ENCODE assay signal across 11 cellular contexts in genomic region chr5:151257731-151258715, GRCh38. TPM values are rescaled to one million over a fixed set of nuclear protein-coding genes. Genes with fewer than 3 reads are reported as not detected.
A peak's percentile ranks its signal among the peaks of the same experiment; 100 is the strongest.
DNase-seq lines count a peak whose midpoint lies in the region; ATAC-seq and TF ChIP-seq lines count a peak whose summit lies in the region.
"Had no signal": no experiment of that assay in that cellular context is flagged by ENCODE, and none has a peak within 500 bp of the region (broad histone marks: within the 10 kb centered on the region; RNA-seq: fewer than 3 reads in every experiment).

No MANE protein-coding gene starts in this region.

- H3K27ac ChIP-seq in heart left ventricle (peak overlapping the region in 2 of 12 donors; percentile 16 to 72), left ventricle myocardium inferior (replicated peaks) (no peak overlapping the region), vagina (peak overlapping the region; percentile 62)

- POLR2A ChIA-PET in activated CD4-positive, alpha-beta memory T cell treated with anti-CD3 and anti-CD28 coated beads for 36 hours (lab: Charles Lee), result no interaction called here

- H3K4me3 ChIP-seq in heart left ventricle (no peak overlapping the region), left ventricle myocardium inferior (no peak overlapping the region), vagina (no peak overlapping the region)

- peaks cover 74% of the 10 kb centered on the region for H3K4me1 Mint-ChIP-seq in dendritic cell treated with granulocyte-macrophage colony-stimulating factor and Interleukin-4, amounts not matched to agents 40 ng/mL and 50 ng/mL, for 4 days (ENCODE audit: low read depth)
- peaks cover 28% of the 10 kb centered on the region for H3K4me1 Mint-ChIP-seq in activated CD4-positive, alpha-beta memory T cell treated with anti-CD3 and anti-CD28 coated beads for 36 hours (ENCODE audit: low read depth)

- intact Hi-C loops in heart left ventricle (cut with DNase I) (no loop called here), left ventricle myocardium inferior (cut with micrococcal nuclease) (no loop called here), vagina (cut with DNase I) (no loop called here)
- intact Hi-C loops in dendritic cell treated with granulocyte-macrophage colony-stimulating factor and Interleukin-4, amounts not matched to agents 40 ng/mL and 50 ng/mL, for 4 days (cut with micrococcal nuclease), result loop anchor here (10.0 kb wide), 1 partner anchor 497 kb away; the partner anchor contains the start of gene ATOX1
- intact Hi-C loops in activated CD4-positive, alpha-beta memory T cell treated with anti-CD3 and anti-CD28 coated beads for 36 hours (cut with micrococcal nuclease), result loop anchor here (10.0 kb wide), 1 partner anchor 473 kb away; no protein-coding TSS in a partner anchor

- H3K9me3 Mint-ChIP-seq in dendritic cell treated with granulocyte-macrophage colony-stimulating factor and Interleukin-4, amounts not matched to agents 40 ng/mL and 50 ng/mL, for 4 days, result no peaks in the 10 kb centered on the region
- H3K9me3 Mint-ChIP-seq in activated CD4-positive, alpha-beta memory T cell treated with anti-CD3 and anti-CD28 coated beads for 36 hours, result no peaks in the 10 kb centered on the region

- WGBS in heart left ventricle, 4 donors, result 86 to 91% (median 89%) methylated on average over 12 of the region's 12 CpGs

- no peaks in the 10 kb centered on the region for H3K9me3 ChIP-seq in heart left ventricle
- no peaks in the 10 kb centered on the region for H3K9me3 ChIP-seq in left ventricle myocardium inferior (replicated peaks)
- no peaks in the 10 kb centered on the region for H3K9me3 ChIP-seq in vagina

- no peaks in the 10 kb centered on the region for H3K27me3 Mint-ChIP-seq in dendritic cell treated with granulocyte-macrophage colony-stimulating factor and Interleukin-4, amounts not matched to agents 40 ng/mL and 50 ng/mL, for 4 days
- no peaks in the 10 kb centered on the region for H3K27me3 Mint-ChIP-seq in activated CD4-positive, alpha-beta memory T cell treated with anti-CD3 and anti-CD28 coated beads for 36 hours

- no peak for TF ChIP-seq POLR2A in heart left ventricle (IDR thresholded peaks at IDR 0.05)
- no peak for TF ChIP-seq POLR2A in vagina (IDR thresholded peaks at IDR 0.05)

- TF ChIP-seq CTCF in heart left ventricle (IDR thresholded peaks at IDR 0.05), result no peak
- no peak for TF ChIP-seq CTCF in left ventricle myocardium inferior (IDR thresholded peaks at IDR 0.05; ENCODE audit: borderline replicate concordance)
- no peak for TF ChIP-seq CTCF in vagina (IDR thresholded peaks at IDR 0.05)

- H3K27ac Mint-ChIP-seq in dendritic cell treated with granulocyte-macrophage colony-stimulating factor and Interleukin-4, amounts not matched to agents 40 ng/mL and 50 ng/mL, for 4 days, result peak overlapping the region; percentile 99
- H3K27ac Mint-ChIP-seq in activated CD4-positive, alpha-beta memory T cell treated with anti-CD3 and anti-CD28 coated beads for 36 hours, result no peak overlapping the region

- H3K27me3 ChIP-seq in heart left ventricle, result no peaks in the 10 kb centered on the region
- H3K27me3 ChIP-seq in left ventricle myocardium inferior (ENCODE audit: low read depth), result no peaks in the 10 kb centered on the region
- H3K27me3 ChIP-seq in vagina, result no peaks in the 10 kb centered on the region

- H3K4me3 Mint-ChIP-seq in dendritic cell treated with granulocyte-macrophage colony-stimulating factor and Interleukin-4, amounts not matched to agents 40 ng/mL and 50 ng/mL, for 4 days, result peak overlapping the region; percentile 62
- H3K4me3 Mint-ChIP-seq in activated CD4-positive, alpha-beta memory T cell treated with anti-CD3 and anti-CD28 coated beads for 36 hours, result no peak overlapping the region

- no peak for DNase-seq in heart left ventricle
- no peak for DNase-seq in left ventricle myocardium inferior
- DNase-seq in vagina (ENCODE audit: extremely low spot score in 2 of 2), result no peak
- DNase-seq in activated CD4-positive, alpha-beta memory T cell treated with anti-CD3 and anti-CD28 coated beads for 36 hours, result no peak
- DNase-seq in dermis blood vessel endothelial cell, result no peak
- DNase-seq in activated CD4-positive, alpha-beta T cell treated with anti-CD3 and anti-CD28 coated beads, Interleukin-2, amount 50 U/mL, for 1 hour, result no peak
- DNase-seq: NCI-H345; stimulated activated CD4-positive, alpha-beta T cell treated with anti-CD3 and anti-CD28 coated beads, Interleukin-12 subunit alpha, Interleukin-12 subunit beta, amount 100 ng/mL, for 4 hours had no signal

- ATAC-seq in heart left ventricle (peak in 3 of 4 donors; percentile 40 to 59 (median 46)), HG03378 (IDR thresholded peaks at IDR 0.05; ENCODE audit: unreplicated experiment) (peak; percentile 33)

- H3K4me1 ChIP-seq in heart left ventricle (peaks cover 0 to 59% (median 23%) of the 10 kb centered on the region in 12 donors), left ventricle myocardium inferior (peaks cover 65% of the 10 kb centered on the region), vagina (peaks cover 63% of the 10 kb centered on the region)

- H3K36me3 ChIP-seq in heart left ventricle (peaks cover 0 to 28% (median 23%) of the 10 kb centered on the region in 9 donors), left ventricle myocardium inferior (peaks cover 29% of the 10 kb centered on the region), vagina (peaks cover 0 to 5% of the 10 kb centered on the region in 2 donors)

- peaks cover 39% of the 10 kb centered on the region for H3K36me3 Mint-ChIP-seq in dendritic cell treated with granulocyte-macrophage colony-stimulating factor and Interleukin-4, amounts not matched to agents 40 ng/mL and 50 ng/mL, for 4 days (ENCODE audit: low read depth)
- peaks cover 5% of the 10 kb centered on the region for H3K36me3 Mint-ChIP-seq in activated CD4-positive, alpha-beta memory T cell treated with anti-CD3 and anti-CD28 coated beads for 36 hours

- CTCF ChIA-PET in activated CD4-positive, alpha-beta memory T cell treated with anti-CD3 and anti-CD28 coated beads for 36 hours (lab: Charles Lee), result no interaction called here

RNA-seq across cellular contexts. Expression of gene GM2A, which starts 5.0 kb away (rescaled TPM):
- 10 to 100 TPM; 27.5 to 71.4 (median 40.1) TPM for total RNA-seq in heart left ventricle
- 10 to 100 TPM; 22.8 to 31.6 TPM for polyA plus RNA-seq in heart left ventricle
- 35.4 TPM for total RNA-seq in left ventricle myocardium inferior
- total RNA-seq in vagina, result 71.7 TPM
- 10 to 100 TPM; 28.7 to 29.1 TPM for total RNA-seq in activated CD4-positive, alpha-beta memory T cell treated with anti-CD3 and anti-CD28 coated beads for 36 hours
- total RNA-seq in dermis blood vessel endothelial cell, result 15.5 and 18.0 TPM in 2 replicates

RNA-seq across cellular contexts. Expression of gene CCDC69, which starts 34.1 kb away (rescaled TPM):
- 100 to 1,000 TPM in 7 of 9 donors, 10 to 100 TPM in 2; 82.5 to 207 (median 119) TPM for total RNA-seq in heart left ventricle
- 100 to 1,000 TPM in 1 of 2 donors, 10 to 100 TPM in 1; 92.9 to 245 TPM for polyA plus RNA-seq in heart left ventricle
- 167 TPM for total RNA-seq in left ventricle myocardium inferior
- total RNA-seq in vagina, result 84.5 TPM
- 10 to 100 TPM; 24.6 to 27.6 TPM for total RNA-seq in activated CD4-positive, alpha-beta memory T cell treated with anti-CD3 and anti-CD28 coated beads for 36 hours
- 5.4 and 5.6 TPM in 2 replicates for total RNA-seq in dermis blood vessel endothelial cell

RNA-seq across cellular contexts. Expression of gene SLC36A3, which starts 45.5 kb away (rescaled TPM):
- not detected for total RNA-seq in heart left ventricle
- not detected for polyA plus RNA-seq in heart left ventricle
- not detected for total RNA-seq in left ventricle myocardium inferior
- not detected for total RNA-seq in vagina
- total RNA-seq in activated CD4-positive, alpha-beta memory T cell treated with anti-CD3 and anti-CD28 coated beads for 36 hours, result not detected
- total RNA-seq in dermis blood vessel endothelial cell, result not detected in 2 replicates
- polyA plus RNA-seq: AG04450 had no signal

Comparison
In these comparisons a context has a peak if more than half of its experiments do, and no peak if none do; other contexts are left out.
1. intact Hi-C loops: an anchor here in dendritic cell treated with granulocyte-macrophage colony-stimulating factor and Interleukin-4, amounts not matched to agents 40 ng/mL and 50 ng/mL, for 4 days (10.0 kb wide) and activated CD4-positive, alpha-beta memory T cell treated with anti-CD3 and anti-CD28 coated beads for 36 hours (10.0 kb wide); none called in heart left ventricle, left ventricle myocardium inferior and vagina.